19 cellular contexts compared by ENCODE assay signal in genomic region chr5:120621339-120621738, GRCh38.
A peak's percentile ranks its signal among the peaks of the same experiment; 100 is the strongest.
DNase-seq lines count a peak whose midpoint lies in the region; ATAC-seq and TF ChIP-seq lines count a peak whose summit lies in the region.
"Had no signal": no experiment of that assay in that cellular context is flagged by ENCODE, and none has a peak within 500 bp of the region (broad histone marks: within the 10 kb centered on the region; RNA-seq: fewer than 3 reads in every experiment).

No MANE protein-coding gene starts in this region.

- TF ChIP-seq CTCF in DND-41 (IDR thresholded peaks at IDR 0.05; ENCODE audit: borderline replicate concordance, extremely low read depth, low read length, poor library complexity, severe bottlenecking) (no peak), WERI-Rb-1 (IDR thresholded peaks at IDR 0.05; ENCODE audit: low read depth, low read length) (no peak), retinal pigment epithelial cell (conservative IDR thresholded peaks at IDR 0.05; ENCODE audit: low read depth, low read length) (no peak)

- ATAC-seq in DND-41 (ENCODE audit: insufficient read depth, low read depth), result no peak
- no peak for ATAC-seq in HG02763 (IDR thresholded peaks at IDR 0.05; ENCODE audit: unreplicated experiment)
- ATAC-seq: HCT116, Right ventricle myocardium inferior had no signal

- H3K4me2 ChIP-seq in DND-41 (ENCODE audit: insufficient read depth, low read length), result no peak overlapping the region

- H3K27me3 ChIP-seq in DND-41 (ENCODE audit: insufficient read depth, low read length, poor library complexity), result no peaks in the 10 kb centered on the region
- H3K27me3 ChIP-seq in WERI-Rb-1 (ENCODE audit: insufficient read depth, low read depth, severe bottlenecking), result no peaks in the 10 kb centered on the region
- H3K27me3 ChIP-seq: MG63 had no signal

- H3K27ac ChIP-seq in DND-41 (ENCODE audit: low read length), result no peak overlapping the region
- no peak overlapping the region for H3K27ac ChIP-seq in WERI-Rb-1

- peaks cover 16% of the 10 kb centered on the region for H3K4me1 ChIP-seq in DND-41 (ENCODE audit: insufficient read depth, low read length)

- no peak overlapping the region for H3K9ac ChIP-seq in DND-41 (ENCODE audit: low read depth, low read length)

- no peak overlapping the region for H3K4me3 ChIP-seq in DND-41 (ENCODE audit: low read depth in 1 of 2, low read length in 2 of 2)
- no peak overlapping the region for H3K4me3 ChIP-seq in WERI-Rb-1 (ENCODE audit: low read depth, low read length)
- no peak overlapping the region for H3K4me3 ChIP-seq in retinal pigment epithelial cell (ENCODE audit: low read length)
- H3K4me3 ChIP-seq: MG63 had no signal

- DNase-seq in DND-41 (no peak), NCI-H524 treated with DMSO at 0.1 percent for 48 hours (lab: John Stamatoyannopoulos, UW) (peak; percentile 52), WERI-Rb-1 (peak; percentile 70), retinal pigment epithelial cell (ENCODE audit: low read depth) (peak; percentile 17)
- DNase-seq in stimulated activated naive CD4-positive, alpha-beta T cell (lab: John Stamatoyannopoulos, UW), result no peak
- no peak for DNase-seq in stimulated activated CD4-positive, alpha-beta T cell treated with anti-CD3 and anti-CD28 coated beads, Interleukin-15, amount 100 ng/mL, for 24 hours
- DNase-seq: CD4-positive, alpha-beta T cell; COR-L47; GDM1; Kasumi-1; MG63; NCI-H1417; NCI-H187; NCI-H446; NCI-H748 treated with DMSO at 0.1 percent for 48 hours; OCI-M1 had no signal

- H3K79me2 ChIP-seq in DND-41 (ENCODE audit: insufficient read depth, low read length), result no peaks in the 10 kb centered on the region

- H3K9me3 ChIP-seq in DND-41 (ENCODE audit: insufficient read depth, low read length, severe bottlenecking), result no peaks in the 10 kb centered on the region
- H3K9me3 ChIP-seq in WERI-Rb-1 (ENCODE audit: severe bottlenecking), result no peaks in the 10 kb centered on the region
- H3K9me3 ChIP-seq: MG63 had no signal

- H3K36me3 ChIP-seq in DND-41 (ENCODE audit: insufficient read depth, low read length) (no peaks in the 10 kb centered on the region; the same call in 1 of the 2 replicates), WERI-Rb-1 (no peaks in the 10 kb centered on the region)
- H3K36me3 ChIP-seq: MG63 had no signal

- peak overlapping the region; percentile 36; the same call in 1 of the 2 replicates for H2AFZ ChIP-seq in DND-41 (ENCODE audit: low read depth, low read length)

- no peaks in the 10 kb centered on the region for H4K20me1 ChIP-seq in DND-41 (ENCODE audit: insufficient read depth, low read length)

Comparison
In these comparisons a context has a peak if more than half of its experiments do, and no peak if none do; other contexts are left out.
1. DNase-seq: peak in NCI-H524 treated with DMSO at 0.1 percent for 48 hours (single experiment), WERI-Rb-1 (single experiment) and retinal pigment epithelial cell (single experiment); none in DND-41 (single experiment), stimulated activated naive CD4-positive, alpha-beta T cell (0 of 6) and stimulated activated CD4-positive, alpha-beta T cell treated with anti-CD3 and anti-CD28 coated beads, Interleukin-15, amount 100 ng/mL, for 24 hours (single experiment).